ENCODE assay signal across 1 cellular context in genomic region chr21:29849735-29850176, GRCh38.
A peak's percentile ranks its signal among the peaks of the same experiment; 100 is the strongest.
TF ChIP-seq lines count a peak whose summit lies in the region.

No MANE protein-coding gene starts in this region.

TF ChIP-seq in K562, 482 proteins besides CTCF, POLR2A, EP300 and RAD21 (continued from another document and continues in another):
- TF ChIP-seq TCF7 (IDR thresholded peaks at IDR 0.05; ENCODE audit: borderline replicate concordance) (peak; percentile 88), TBL1XR1 (IDR thresholded peaks at IDR 0.05; ENCODE audit: low read length in 2 of 2) (0 out of 4 replicates have a peak, but pooled peaks of 1 of the 2 experiments have one; percentile 17), ATF3 (IDR thresholded peaks at IDR 0.05) (no peak), ATF3 (CRISPR knock-in tag; conservative IDR thresholded peaks at IDR 0.05) (no peak), PTTG1 (tag; IDR thresholded peaks at IDR 0.05; ENCODE audit: low read depth) (no peak), ZNF592 (IDR thresholded peaks at IDR 0.05) (0 out of 2 replicates have a peak, but pooled peaks have one; percentile 63), ZNF12 (CRISPR knock-in tag; IDR thresholded peaks at IDR 0.05) (no peak), ZNF583 (CRISPR knock-in tag; IDR thresholded peaks at IDR 0.05) (no peak), MAX (CRISPR knock-in tag; IDR thresholded peaks at IDR 0.05) (no peak), FOXK1 (CRISPR knock-in tag; IDR thresholded peaks at IDR 0.05; ENCODE audit: borderline replicate concordance) (no peak), ESRRB (CRISPR knock-in tag; IDR thresholded peaks at IDR 0.05; ENCODE audit: borderline replicate concordance) (no peak), TCF3 (CRISPR knock-in tag; IDR thresholded peaks at IDR 0.05) (0 out of 2 replicates have a peak, but pooled peaks have one; percentile 6), ZNF76 (CRISPR knock-in tag; IDR thresholded peaks at IDR 0.05; ENCODE audit: borderline replicate concordance) (0 out of 2 replicates have a peak, but pooled peaks have one; percentile 23), PHF21A (IDR thresholded peaks at IDR 0.05; ENCODE audit: borderline replicate concordance, low read depth) (0 out of 2 replicates have a peak, but pooled peaks have one; percentile 36), ZBTB17 (CRISPR knock-in tag; IDR thresholded peaks at IDR 0.05) (no peak), CTBP1 (IDR thresholded peaks at IDR 0.05; ENCODE audit: borderline replicate concordance) (peak; percentile 27; the same call in 1 of the 2 replicates), CCNT2 (IDR thresholded peaks at IDR 0.05; ENCODE audit: borderline replicate concordance, extremely low read depth, insufficient read length, low read depth, low read length) (no peak), FOXA3 (CRISPR knock-in tag; conservative IDR thresholded peaks at IDR 0.05 in 1 of 2, IDR thresholded peaks at IDR 0.05 in 1 of 2) (0 out of 4 replicates have a peak, but pooled peaks of 1 of the 2 experiments have one; percentile 23), MLLT1 (IDR thresholded peaks at IDR 0.05) (peak in 1 of 2 experiments; percentile 16; a peak in 1 of 4 replicates), ZNF384 (IDR thresholded peaks at IDR 0.05; ENCODE audit: low read depth, low read length) (peak; percentile 40; the same call in 1 of the 2 replicates), ZHX1 (conservative IDR thresholded peaks at IDR 0.05; ENCODE audit: low read length) (no peak; the same call in 1 of the 2 replicates), ZNF561 (CRISPR knock-in tag; conservative IDR thresholded peaks at IDR 0.05) (no peak), ZC3H11A (IDR thresholded peaks at IDR 0.05; ENCODE audit: low read depth, low read length) (0 out of 2 replicates have a peak, but pooled peaks have one; percentile 65), CREM (IDR thresholded peaks at IDR 0.05; ENCODE audit: low read depth) (no peak), ZFX (CRISPR knock-in tag; IDR thresholded peaks at IDR 0.05) (no peak), DLX4 (CRISPR knock-in tag; IDR thresholded peaks at IDR 0.05) (no peak), DEAF1 (CRISPR knock-in tag; IDR thresholded peaks at IDR 0.05) (peak; percentile 91), BRD4 (IDR thresholded peaks at IDR 0.05) (0 out of 2 replicates have a peak, but pooled peaks have one; percentile 41), VEZF1 (CRISPR knock-in tag; IDR thresholded peaks at IDR 0.05) (no peak), RERE (CRISPR knock-in tag; IDR thresholded peaks at IDR 0.05; ENCODE audit: borderline replicate concordance) (no peak)
